In genomic region chr17:50502643-50502990, GRCh38 we compare ENCODE assay signal across 22 cellular contexts. TPM values are rescaled to one million over a fixed set of nuclear protein-coding genes. Genes with fewer than 3 reads are reported as not detected.
"Had no signal": no experiment of that assay in that cellular context is flagged by ENCODE, and none has a peak within 500 bp of the region (broad histone marks: within the 10 kb centered on the region; RNA-seq: fewer than 3 reads in every experiment).

No MANE protein-coding gene starts in this region.

- H3K4me3 ChIP-seq: heart right ventricle, lung had no signal

- ATAC-seq: heart right ventricle, left colon had no signal

- H3K27ac Mint-ChIP-seq: activated B cell treated with CpG ODN at 0.5 μM for 24 hours had no signal

- H3K9me3 Mint-ChIP-seq: activated B cell treated with CpG ODN at 0.5 μM for 24 hours; activated naive CD4-positive, alpha-beta T cell treated with anti-CD3 and anti-CD28 coated beads, Interleukin-2, amount 10 ng/mL, durations not matched to agents 7 days and 5 days; endodermal cell; mesothelial cell of epicardium had no signal

- H3K79me2 ChIP-seq: parathyroid adenoma had no signal

- H3K36me3 ChIP-seq: heart right ventricle had no signal

- H3K27me3 Mint-ChIP-seq: activated B cell treated with CpG ODN at 0.5 μM for 24 hours had no signal

- H3K36me3 Mint-ChIP-seq: activated naive CD4-positive, alpha-beta T cell treated with anti-CD3 and anti-CD28 coated beads, Interleukin-2, amount 10 ng/mL, durations not matched to agents 7 days and 5 days; mesothelial cell of epicardium had no signal

- H3K9me3 ChIP-seq: heart right ventricle had no signal

- H3K4me3 Mint-ChIP-seq: activated B cell treated with CpG ODN at 0.5 μM for 24 hours; activated naive CD4-positive, alpha-beta T cell treated with anti-CD3 and anti-CD28 coated beads, Interleukin-2, amount 10 ng/mL, durations not matched to agents 7 days and 5 days; endodermal cell; mesothelial cell of epicardium had no signal

- DNase-seq: activated B cell treated with CpG ODN at 0.5 μM for 24 hours; activated CD4-positive, alpha-beta T cell treated with anti-CD3 and anti-CD28 coated beads for 48 hours; activated naive CD4-positive, alpha-beta T cell treated with anti-CD3 and anti-CD28 coated beads, Interleukin-2, amount 10 ng/mL, durations not matched to agents 7 days and 5 days; heart right ventricle; left colon; stimulated activated CD4-positive, alpha-beta T cell treated with anti-CD3 and anti-CD28 coated beads, Interleukin-15, amount 100 ng/mL, for 24 hours; stimulated activated CD4-positive, alpha-beta T cell treated with anti-CD3 and anti-CD28 coated beads, Interleukin-4, amount 100 ng/mL, for 1 hour; stimulated activated naive CD4-positive, alpha-beta T cell; T-helper 2 cell; trophoblast cell had no signal

- H3K27me3 ChIP-seq: heart right ventricle had no signal

- H3K27ac ChIP-seq: heart right ventricle had no signal

RNA-seq across cellular contexts. Expression of gene EPN3, which starts 29.9 kb away (rescaled TPM):
- total RNA-seq: activated B cell treated with CpG ODN at 0.5 μM for 24 hours; activated CD8-positive, alpha-beta memory T cell treated with anti-CD3 and anti-CD28 coated beads for 36 hours had no signal

RNA-seq across cellular contexts. Expression of gene CHAD, which starts 33.9 kb away (rescaled TPM):
- total RNA-seq: activated CD8-positive, alpha-beta memory T cell treated with anti-CD3 and anti-CD28 coated beads for 36 hours; astrocyte; bronchial epithelial cell; cerebellum; dermis microvascular lymphatic vessel endothelial cell; epithelial cell of proximal tubule; frontal cortex; mesothelial cell of epicardium; renal cortical epithelial cell had no signal
